Comparison of ENCODE assay signal across 1 cellular context in the genomic region with DNA sequence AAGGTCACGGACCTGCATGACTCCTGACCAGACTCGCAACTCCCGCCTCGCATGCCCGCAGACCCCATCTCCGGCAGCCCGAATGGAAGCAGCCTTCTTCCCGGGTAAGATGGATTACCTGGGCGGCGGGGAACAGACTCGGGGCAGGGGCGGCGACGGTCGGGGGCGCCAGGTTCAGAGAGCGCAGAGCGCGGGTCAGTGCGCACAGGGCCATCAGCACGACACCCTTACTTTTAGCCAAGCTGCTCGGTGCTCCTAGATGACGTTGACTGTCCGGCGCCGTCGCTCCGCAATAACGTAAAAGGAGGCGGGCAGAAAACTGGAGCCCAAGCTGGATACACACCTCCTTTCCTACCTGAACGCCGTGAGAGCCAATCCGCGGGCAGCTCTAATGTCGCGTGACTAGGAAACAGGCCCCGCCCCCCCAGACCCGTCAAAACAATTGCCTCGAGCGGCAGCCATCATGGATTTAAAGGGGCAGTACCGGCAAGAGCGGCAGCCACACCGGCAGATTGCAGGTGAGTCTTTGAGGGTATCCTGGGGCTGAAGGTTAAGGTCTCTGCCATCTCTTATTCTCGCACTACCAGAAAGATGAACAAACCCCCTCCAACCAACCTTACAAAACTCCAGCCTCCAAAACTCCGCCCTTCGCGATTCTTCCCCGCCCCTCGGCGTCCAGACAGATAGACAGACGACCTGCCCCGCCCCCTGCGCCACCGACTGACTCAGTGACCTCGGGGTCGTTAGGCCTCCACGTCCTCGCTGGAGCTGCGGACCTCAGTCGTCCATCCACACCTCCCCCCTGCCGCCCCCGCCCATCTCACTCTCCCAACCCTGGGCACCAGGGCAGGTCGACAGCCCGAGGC.
A peak's percentile ranks its signal among the peaks of the same experiment; 100 is the strongest.
TF ChIP-seq lines count a peak whose summit lies in the region.

A gene (plus strand): TSS at position 464 of the 866 bp plus-strand sequence. CDS start 1,705 bp downstream, outside the sequence.
A gene (minus strand): TSS at position 267 of the 866 bp plus-strand sequence. CDS start 53 bp downstream, at position 214.

TF ChIP-seq in GM23338, 12 proteins besides CTCF, POLR2A, EP300 and RAD21 (continued from another document):
- TF ChIP-seq, protein P1, sequence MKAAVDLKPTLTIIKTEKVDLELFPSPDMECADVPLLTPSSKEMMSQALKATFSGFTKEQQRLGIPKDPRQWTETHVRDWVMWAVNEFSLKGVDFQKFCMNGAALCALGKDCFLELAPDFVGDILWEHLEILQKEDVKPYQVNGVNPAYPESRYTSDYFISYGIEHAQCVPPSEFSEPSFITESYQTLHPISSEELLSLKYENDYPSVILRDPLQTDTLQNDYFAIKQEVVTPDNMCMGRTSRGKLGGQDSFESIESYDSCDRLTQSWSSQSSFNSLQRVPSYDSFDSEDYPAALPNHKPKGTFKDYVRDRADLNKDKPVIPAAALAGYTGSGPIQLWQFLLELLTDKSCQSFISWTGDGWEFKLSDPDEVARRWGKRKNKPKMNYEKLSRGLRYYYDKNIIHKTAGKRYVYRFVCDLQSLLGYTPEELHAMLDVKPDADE (IDR thresholded peaks at IDR 0.05): peak; percentile 75; the same call in 1 of the 2 replicates
- TF ChIP-seq CREB1 (CRISPR knock-in tag; IDR thresholded peaks at IDR 0.05; ENCODE audit: low read depth) (peak; percentile 99), POLR2AphosphoS5 (IDR thresholded peaks at IDR 0.05; ENCODE audit: low read depth) (peak; percentile 85)
